1 cellular context compared by ENCODE assay signal in genomic region chr11:8911040-8911823, GRCh38.
TF ChIP-seq lines count a peak whose summit lies in the region.

Gene AKIP1 (plus strand): TSS chr11:8911189. CDS start chr11:8911450, 261 bp downstream.

TF ChIP-seq in HepG2, 621 proteins besides CTCF, POLR2A, EP300 and RAD21 (continued from another document and continues in another):
- peak; percentile 86 for TF ChIP-seq ZNF687 (CRISPR knock-in tag; IDR thresholded peaks at IDR 0.05)
- TF ChIP-seq THAP11 (CRISPR knock-in tag; IDR thresholded peaks at IDR 0.05): 0 out of 2 replicates have a peak, but pooled peaks have one; percentile 32
- TF ChIP-seq ZGPAT (CRISPR knock-in tag; IDR thresholded peaks at IDR 0.05): peak; percentile 21; the same call in 1 of the 2 replicates
- TF ChIP-seq MEF2D (CRISPR knock-in tag; IDR thresholded peaks at IDR 0.05): peak; percentile 73
- 0 out of 2 replicates have a peak, but pooled peaks have one; percentile 22 for TF ChIP-seq E2F1 (CRISPR knock-in tag; IDR thresholded peaks at IDR 0.05)
- peak; percentile 60 to 80; a peak in 2 of 4 replicates for TF ChIP-seq HMGXB4 (CRISPR knock-in tag; IDR thresholded peaks at IDR 0.05; ENCODE audit: borderline replicate concordance in 1 of 2, low read depth in 1 of 2)
- peak; percentile 76; the same call in 1 of the 2 replicates for TF ChIP-seq KDM2A (CRISPR knock-in tag; IDR thresholded peaks at IDR 0.05; ENCODE audit: borderline replicate concordance, low read depth)
- peak; percentile 60 for TF ChIP-seq DRAP1 (CRISPR knock-in tag; IDR thresholded peaks at IDR 0.05)
- no peak; the same call in 1 of the 2 replicates for TF ChIP-seq ARHGAP35 (CRISPR knock-in tag; IDR thresholded peaks at IDR 0.05; ENCODE audit: borderline replicate concordance)
- 0 out of 2 replicates have a peak, but pooled peaks have one; percentile 3 for TF ChIP-seq FOSL2 (CRISPR knock-in tag; IDR thresholded peaks at IDR 0.05)
- no peak for TF ChIP-seq JUNB (CRISPR knock-in tag; IDR thresholded peaks at IDR 0.05; ENCODE audit: borderline replicate concordance)
- TF ChIP-seq ZFY (CRISPR knock-in tag; IDR thresholded peaks at IDR 0.05): peak; percentile 95
- TF ChIP-seq ZNF331 (CRISPR knock-in tag; IDR thresholded peaks at IDR 0.05): no peak
- peak; percentile 53; the same call in 1 of the 2 replicates for TF ChIP-seq DZIP1 (CRISPR knock-in tag; IDR thresholded peaks at IDR 0.05)
- no peak for TF ChIP-seq NFE2L2 (IDR thresholded peaks at IDR 0.05; ENCODE audit: low read length)
- no peak for TF ChIP-seq JDP2 (CRISPR knock-in tag; IDR thresholded peaks at IDR 0.05; ENCODE audit: borderline replicate concordance)
- peak; percentile 86; the same call in 1 of the 2 replicates for TF ChIP-seq TFDP1 (CRISPR knock-in tag; IDR thresholded peaks at IDR 0.05; ENCODE audit: borderline replicate concordance)
- no peak for TF ChIP-seq ZNF609 (CRISPR knock-in tag; IDR thresholded peaks at IDR 0.05; ENCODE audit: borderline replicate concordance)
- TF ChIP-seq ZNF788 (CRISPR knock-in tag; IDR thresholded peaks at IDR 0.05; ENCODE audit: borderline replicate concordance): peak; percentile 68; the same call in 1 of the 2 replicates
- peak; percentile 98 for TF ChIP-seq MYPOP (CRISPR knock-in tag; IDR thresholded peaks at IDR 0.05)
- TF ChIP-seq ZNF598 (CRISPR knock-in tag; IDR thresholded peaks at IDR 0.05; ENCODE audit: borderline replicate concordance): peak; percentile 32; the same call in 1 of the 2 replicates
- TF ChIP-seq ZNF569 (CRISPR knock-in tag; IDR thresholded peaks at IDR 0.05; ENCODE audit: borderline replicate concordance): no peak
- peak; percentile 90 for TF ChIP-seq TFDP2 (CRISPR knock-in tag; IDR thresholded peaks at IDR 0.05)
